Comparison of ENCODE assay signal across 8 cellular contexts in the genomic region with DNA sequence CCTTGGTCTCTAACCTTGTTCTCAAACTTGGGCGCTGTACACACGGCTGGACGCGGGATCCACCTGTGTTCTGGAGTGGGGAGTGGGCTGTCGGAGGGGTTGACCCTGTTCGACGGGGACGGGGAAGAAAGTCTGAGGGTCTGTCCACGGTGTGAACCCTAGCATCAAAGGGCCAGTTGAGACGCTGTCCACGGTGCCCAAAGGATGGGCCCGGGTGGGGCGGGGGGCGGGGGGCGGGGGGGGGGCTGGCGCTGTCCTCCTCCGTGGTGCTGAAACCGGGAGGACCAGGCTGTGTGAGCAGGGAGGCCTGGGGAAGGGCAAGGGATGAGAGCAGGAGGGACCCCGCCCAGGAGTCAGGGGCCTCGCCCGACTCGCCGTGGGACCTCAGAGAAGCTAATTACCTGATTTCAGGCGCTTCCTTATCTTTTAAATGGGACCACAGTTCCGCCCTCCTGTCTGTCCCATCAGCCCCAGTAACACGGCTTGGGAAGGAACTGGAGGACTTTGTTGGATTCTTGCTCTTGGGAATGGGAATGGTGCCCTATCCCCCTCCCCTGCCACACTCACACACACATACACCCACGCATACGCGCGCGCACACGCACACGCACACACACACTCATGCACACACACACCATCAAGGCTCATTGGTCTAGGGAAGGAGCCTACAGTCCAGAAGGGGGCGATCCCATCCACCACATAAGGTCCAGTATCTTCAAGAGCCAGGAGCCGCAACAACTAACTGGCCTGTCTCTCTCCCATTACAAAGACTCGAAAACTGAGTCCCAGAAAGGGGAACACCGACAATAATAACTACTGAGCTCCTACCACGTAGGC. TPM values are rescaled to one million over a fixed set of nuclear protein-coding genes. Genes with fewer than 3 reads are reported as not detected.
DNase-seq lines count a peak whose midpoint lies in the region; ATAC-seq and TF ChIP-seq lines count a peak whose summit lies in the region.

No MANE protein-coding gene starts in this region.

- H3K9me3 ChIP-seq in liver (ENCODE audit: control insufficient read depth in 4 of 4, low read length in 3 of 4) = no peaks in the 10 kb centered on the region
- no peaks in the 10 kb centered on the region for H3K9me3 ChIP-seq in uterus

- H3K9ac ChIP-seq in liver (ENCODE audit: low read depth in 1 of 2, low read length in 2 of 2) = no peak overlapping the region

- TF ChIP-seq CTCF in liver (IDR thresholded peaks at IDR 0.05; ENCODE audit: low read depth, low read length, missing input control) (peak; percentile 51), uterus (IDR thresholded peaks at IDR 0.05) (no peak), lower leg skin (IDR thresholded peaks at IDR 0.05) (no peak)

- no peak overlapping the region for H3K4me3 ChIP-seq in liver (ENCODE audit: low read depth in 1 of 3, low read length in 3 of 3)
- H3K4me3 ChIP-seq in uterus = no peak overlapping the region
- no peak overlapping the region for H3K4me3 ChIP-seq in lower leg skin (ENCODE audit: low read depth, poor library complexity, severe bottlenecking)

- intact Hi-C loops in uterus (cut with DNase I; ENCODE audit: low total_unique reads) (no loop called here), lower leg skin (cut with DNase I; ENCODE audit: low total_unique reads) (no loop called here)

- TF ChIP-seq RAD21 in liver (IDR thresholded peaks at IDR 0.05) = peak; percentile 82 to 91

- WGBS in liver = 19% methylated on average over 38 of the region's 38 CpGs
- 11 to 17% methylated on average over 26 to 33 of the region's 38 CpGs for WGBS in lower leg skin, 2 donors

- TF ChIP-seq POLR2A in uterus (IDR thresholded peaks at IDR 0.05) (no peak), lower leg skin (IDR thresholded peaks at IDR 0.05) (no peak)

- peaks cover 0 to 3% (median 0%) of the 10 kb centered on the region in 4 donors for H3K27me3 ChIP-seq in liver (ENCODE audit: control insufficient read depth in 4 of 4, insufficient read depth in 4 of 4, low read length in 3 of 4)
- peaks cover 0 to 5% of the 10 kb centered on the region in 2 donors for H3K27me3 ChIP-seq in uterus

- in situ Hi-C loops in Caki2 (cut with HindIII; ENCODE audit: low pct_unique_long_range_greater_than_20kb, low sequenced_read_pairs) = no loop called here

- peak; percentile 40 for DNase-seq in Caki2 (ENCODE audit: low read depth)
- peak; percentile 83 for DNase-seq in HCEC 1CT
- DNase-seq in NCI-H82 (lab: John Stamatoyannopoulos, UW) = peak; percentile 83
- DNase-seq in dedifferentiated amniotic fluid mesenchymal stem cell (ENCODE audit: extremely low spot score) = peak; percentile 25
- peak; percentile 24 to 26 for DNase-seq in uterus
- DNase-seq in lower leg skin (ENCODE audit: low spot score in 2 of 2) = no peak

- H3K36me3 ChIP-seq in liver (ENCODE audit: control insufficient read depth in 4 of 4, insufficient read depth in 3 of 4, low read depth in 1 of 4, low read length in 3 of 4) (no peaks in the 10 kb centered on the region), uterus (no peaks in the 10 kb centered on the region)

- ATAC-seq in GM18502 (IDR thresholded peaks at IDR 0.05; ENCODE audit: poor library complexity, unreplicated experiment) = no peak

- H3K4me1 ChIP-seq in liver (ENCODE audit: control insufficient read depth in 4 of 4, insufficient read depth in 4 of 4, low read length in 3 of 4) (peaks cover 3 to 8% (median 5%) of the 10 kb centered on the region in 4 donors), uterus (peaks cover 0 to 5% of the 10 kb centered on the region in 2 donors)

- H3K27ac ChIP-seq in liver (ENCODE audit: low read depth in 1 of 2, low read length in 2 of 2) (no peak overlapping the region), uterus (no peak overlapping the region)

TF ChIP-seq in liver, 16 proteins besides CTCF, POLR2A, EP300 and RAD21:
- TF ChIP-seq HNF4A (conservative IDR thresholded peaks at IDR 0.05) = no peak
- TF ChIP-seq NR2F2 (IDR thresholded peaks at IDR 0.05) = no peak
- TF ChIP-seq, protein P1, sequence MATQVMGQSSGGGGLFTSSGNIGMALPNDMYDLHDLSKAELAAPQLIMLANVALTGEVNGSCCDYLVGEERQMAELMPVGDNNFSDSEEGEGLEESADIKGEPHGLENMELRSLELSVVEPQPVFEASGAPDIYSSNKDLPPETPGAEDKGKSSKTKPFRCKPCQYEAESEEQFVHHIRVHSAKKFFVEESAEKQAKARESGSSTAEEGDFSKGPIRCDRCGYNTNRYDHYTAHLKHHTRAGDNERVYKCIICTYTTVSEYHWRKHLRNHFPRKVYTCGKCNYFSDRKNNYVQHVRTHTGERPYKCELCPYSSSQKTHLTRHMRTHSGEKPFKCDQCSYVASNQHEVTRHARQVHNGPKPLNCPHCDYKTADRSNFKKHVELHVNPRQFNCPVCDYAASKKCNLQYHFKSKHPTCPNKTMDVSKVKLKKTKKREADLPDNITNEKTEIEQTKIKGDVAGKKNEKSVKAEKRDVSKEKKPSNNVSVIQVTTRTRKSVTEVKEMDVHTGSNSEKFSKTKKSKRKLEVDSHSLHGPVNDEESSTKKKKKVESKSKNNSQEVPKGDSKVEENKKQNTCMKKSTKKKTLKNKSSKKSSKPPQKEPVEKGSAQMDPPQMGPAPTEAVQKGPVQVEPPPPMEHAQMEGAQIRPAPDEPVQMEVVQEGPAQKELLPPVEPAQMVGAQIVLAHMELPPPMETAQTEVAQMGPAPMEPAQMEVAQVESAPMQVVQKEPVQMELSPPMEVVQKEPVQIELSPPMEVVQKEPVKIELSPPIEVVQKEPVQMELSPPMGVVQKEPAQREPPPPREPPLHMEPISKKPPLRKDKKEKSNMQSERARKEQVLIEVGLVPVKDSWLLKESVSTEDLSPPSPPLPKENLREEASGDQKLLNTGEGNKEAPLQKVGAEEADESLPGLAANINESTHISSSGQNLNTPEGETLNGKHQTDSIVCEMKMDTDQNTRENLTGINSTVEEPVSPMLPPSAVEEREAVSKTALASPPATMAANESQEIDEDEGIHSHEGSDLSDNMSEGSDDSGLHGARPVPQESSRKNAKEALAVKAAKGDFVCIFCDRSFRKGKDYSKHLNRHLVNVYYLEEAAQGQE (IDR thresholded peaks at IDR 0.05) = peak; percentile 85
- TF ChIP-seq SP1 (IDR thresholded peaks at IDR 0.05) = no peak
- peak in 1 of 2 donors; percentile 38 for TF ChIP-seq EGR1 (IDR thresholded peaks at IDR 0.05; ENCODE audit: low read depth in 2 of 2)

RNA-seq across cellular contexts. Expression of a gene that starts 1.0 kb away (rescaled TPM):
- not detected in 2 replicates for total RNA-seq in Caki2 (2014; rRNA removed; shearing (Covaris generic); ENCODE audit: low replicate concordance)
- total RNA-seq in liver (under 1 TPM; 0.50 to 0.79 TPM), uterus (1 to 10 TPM in 1 of 4 donors, under 1 TPM in 3; 0.29 to 5.7 (median 0.73) TPM), lower leg skin (10 to 100 TPM in 1 of 4 donors, 1 to 10 TPM in 2, under 1 TPM in 1; 0.64 to 15.9 (median 3.9) TPM)
- polyA plus RNA-seq in liver = under 1 TPM; 0.31 to 0.62 TPM

Comparison
In these comparisons a context has a peak if more than half of its experiments do, and no peak if none do; other contexts are left out.
1. DNase-seq: peak in Caki2 (single experiment), HCEC 1CT (single experiment), NCI-H82 (single experiment), dedifferentiated amniotic fluid mesenchymal stem cell (single experiment) and uterus (2 of 2); none in lower leg skin (0 of 2).